ENCODE assay signal across 12 cellular contexts in genomic region chr19:15291089-15291488, GRCh38. TPM values are rescaled to one million over a fixed set of nuclear protein-coding genes. Genes with fewer than 3 reads are reported as not detected.
A peak's percentile ranks its signal among the peaks of the same experiment; 100 is the strongest.
DNase-seq lines count a peak whose midpoint lies in the region; ATAC-seq, FAIRE-seq and TF ChIP-seq lines count a peak whose summit lies in the region.
"Had no signal": no experiment of that assay in that cellular context is flagged by ENCODE, and none has a peak within 500 bp of the region (broad histone marks: within the 10 kb centered on the region; RNA-seq: fewer than 3 reads in every experiment).

No MANE protein-coding gene starts in this region.

- H3K27ac Mint-ChIP-seq in CD8-positive, alpha-beta T cell: no peak overlapping the region
- peak overlapping the region; percentile 77 for H3K27ac Mint-ChIP-seq in astrocyte (ENCODE audit: unreplicated experiment)
- H3K27ac Mint-ChIP-seq: activated CD8-positive, alpha-beta memory T cell treated with anti-CD3 and anti-CD28 coated beads, Interleukin-2, amount 10 ng/mL, durations not matched to agents 7 days and 5 days had no signal

- TF ChIP-seq CTCF in CD8-positive, alpha-beta T cell (IDR thresholded peaks at IDR 0.05): no peak
- TF ChIP-seq CTCF in astrocyte (IDR thresholded peaks at IDR 0.05; ENCODE audit: insufficient read depth, low read depth, low read length): no peak
- TF ChIP-seq CTCF in neutrophil (IDR thresholded peaks at IDR 0.05): no peak
- no peak for TF ChIP-seq CTCF in heart left ventricle (IDR thresholded peaks at IDR 0.05)

- peaks cover 6% of the 10 kb centered on the region for H3K36me3 Mint-ChIP-seq in CD8-positive, alpha-beta T cell
- H3K36me3 Mint-ChIP-seq in astrocyte (ENCODE audit: low read depth, unreplicated experiment): peaks cover 9% of the 10 kb centered on the region

- no peak overlapping the region for H3K27ac ChIP-seq in CD8-positive, alpha-beta T cell (ENCODE audit: low read depth, low read length)
- H3K27ac ChIP-seq in astrocyte (ENCODE audit: low read depth, low read length) (peak overlapping the region; percentile 30), neutrophil (peak overlapping the region; percentile 14), heart left ventricle (no peak overlapping the region)

- no peaks in the 10 kb centered on the region for H3K9me3 ChIP-seq in CD8-positive, alpha-beta T cell (ENCODE audit: low read length)
- H3K9me3 ChIP-seq in astrocyte (ENCODE audit: insufficient read depth, low read depth, low read length): no peaks in the 10 kb centered on the region
- H3K9me3 ChIP-seq in neutrophil: no peaks in the 10 kb centered on the region
- H3K9me3 ChIP-seq in heart left ventricle: no peaks in the 10 kb centered on the region

- no peaks in the 10 kb centered on the region for H3K36me3 ChIP-seq in CD8-positive, alpha-beta T cell (ENCODE audit: insufficient read depth, low read length)
- no peaks in the 10 kb centered on the region for H3K36me3 ChIP-seq in astrocyte (ENCODE audit: insufficient read depth, low read length)
- peaks cover 5% of the 10 kb centered on the region for H3K36me3 ChIP-seq in neutrophil
- H3K36me3 ChIP-seq in heart left ventricle: peaks cover 0 to 1% (median 0%) of the 10 kb centered on the region in 9 donors

- peaks cover 93% of the 10 kb centered on the region for H3K4me1 Mint-ChIP-seq in CD8-positive, alpha-beta T cell (ENCODE audit: low read depth)
- H3K4me1 Mint-ChIP-seq in astrocyte (ENCODE audit: low read depth, unreplicated experiment): peaks cover 73% of the 10 kb centered on the region

- ATAC-seq in CD8-positive, alpha-beta T cell: no peak
- no peak for ATAC-seq in heart left ventricle
- ATAC-seq: activated CD8-positive, alpha-beta memory T cell treated with anti-CD3 and anti-CD28 coated beads, Interleukin-2, amount 10 ng/mL, durations not matched to agents 7 days and 5 days had no signal

- H3K4me3 Mint-ChIP-seq in CD8-positive, alpha-beta T cell: peak overlapping the region; percentile 19
- peak overlapping the region; percentile 72 for H3K4me3 Mint-ChIP-seq in astrocyte (ENCODE audit: unreplicated experiment)
- H3K4me3 Mint-ChIP-seq: activated CD8-positive, alpha-beta memory T cell treated with anti-CD3 and anti-CD28 coated beads, Interleukin-2, amount 10 ng/mL, durations not matched to agents 7 days and 5 days had no signal

- H3K9me3 Mint-ChIP-seq in CD8-positive, alpha-beta T cell: no peaks in the 10 kb centered on the region
- no peaks in the 10 kb centered on the region for H3K9me3 Mint-ChIP-seq in astrocyte (ENCODE audit: unreplicated experiment)

- H3K4me2 ChIP-seq in astrocyte (ENCODE audit: low read length): peak overlapping the region; percentile 25

- 56 to 86% (median 70%) methylated on average over 1 of the region's 1 CpG for WGBS in heart left ventricle, 4 donors

- no peak for DNase-seq in CD8-positive, alpha-beta T cell
- DNase-seq in HT1080 (ENCODE audit: low read depth) (peak; percentile 42), astrocyte (ENCODE audit: low read depth) (peak; percentile 73), NCI-H2081 (lab: John Stamatoyannopoulos, UW) (no peak), heart left ventricle (no peak), NCI-H774 (lab: John Stamatoyannopoulos, UW) (no peak)
- DNase-seq: activated CD8-positive, alpha-beta memory T cell treated with anti-CD3 and anti-CD28 coated beads, Interleukin-2, amount 10 ng/mL, durations not matched to agents 7 days and 5 days; DMS153; Kasumi-1; substantia nigra had no signal

- H3K9ac ChIP-seq in astrocyte (ENCODE audit: low read length): no peak overlapping the region

- TF ChIP-seq POLR2A in heart left ventricle (IDR thresholded peaks at IDR 0.05): no peak

- CTCF ChIA-PET in CD8-positive, alpha-beta T cell (lab: Charles Lee): no interaction called here

- no peak overlapping the region for H3K4me3 ChIP-seq in CD8-positive, alpha-beta T cell (ENCODE audit: low read depth, low read length)
- H3K4me3 ChIP-seq in astrocyte (ENCODE audit: insufficient read depth, low read depth, low read length): no peak overlapping the region
- no peak overlapping the region for H3K4me3 ChIP-seq in neutrophil (ENCODE audit: low read depth in 1 of 2, low read length in 1 of 2)
- no peak overlapping the region for H3K4me3 ChIP-seq in heart left ventricle

- POLR2A ChIA-PET in CD8-positive, alpha-beta T cell (lab: Charles Lee): interaction anchor here (1.5 to 1.6 kb wide), 2 partner anchors 12 to 18 kb away, joined by 4 read pairs; no protein-coding TSS in a partner anchor

- intact Hi-C loops in CD8-positive, alpha-beta T cell (cut with DNase I, micrococcal nuclease): no loop called here
- intact Hi-C loops in heart left ventricle (cut with DNase I): loop anchor here in 2 of 10 donors (5.0 kb wide), 1 partner anchor 36 kb away; no protein-coding TSS in a partner anchor

- H4K20me1 ChIP-seq in astrocyte (ENCODE audit: insufficient read depth, low read length): peaks cover 96% of the 10 kb centered on the region

- H3K27me3 ChIP-seq in CD8-positive, alpha-beta T cell (ENCODE audit: insufficient read depth, low read length): no peaks in the 10 kb centered on the region
- H3K27me3 ChIP-seq in astrocyte (ENCODE audit: insufficient read depth, low read length) (no peaks in the 10 kb centered on the region), neutrophil (no peaks in the 10 kb centered on the region), heart left ventricle (no peaks in the 10 kb centered on the region)

- no peak overlapping the region for H2AFZ ChIP-seq in astrocyte (ENCODE audit: low read depth, low read length)

- H3K27me3 Mint-ChIP-seq in CD8-positive, alpha-beta T cell (ENCODE audit: low read depth): no peaks in the 10 kb centered on the region
- no peaks in the 10 kb centered on the region for H3K27me3 Mint-ChIP-seq in astrocyte (ENCODE audit: low read depth, unreplicated experiment)
- H3K27me3 Mint-ChIP-seq: activated CD8-positive, alpha-beta memory T cell treated with anti-CD3 and anti-CD28 coated beads, Interleukin-2, amount 10 ng/mL, durations not matched to agents 7 days and 5 days had no signal

- H3K4me1 ChIP-seq in CD8-positive, alpha-beta T cell (ENCODE audit: insufficient read depth, low read length): peaks cover 92% of the 10 kb centered on the region
- H3K4me1 ChIP-seq in astrocyte (ENCODE audit: insufficient read depth, low read length) (peaks cover 26% of the 10 kb centered on the region), neutrophil (ENCODE audit: control insufficient read depth in 1 of 2, insufficient read depth in 1 of 2, low read depth in 1 of 2, low read length in 1 of 2) (peaks cover 34 to 35% of the 10 kb centered on the region in 2 experiments), heart left ventricle (peaks cover 48 to 100% (median 100%) of the 10 kb centered on the region in 12 donors)

- no peak for FAIRE-seq in astrocyte (lab: Jason Lieb, UNC)
- FAIRE-seq: endometrium had no signal

- H3K79me2 ChIP-seq in astrocyte (ENCODE audit: insufficient read depth, low read length): peaks cover 98% of the 10 kb centered on the region

RNA-seq across cellular contexts. Expression of gene BRD4, which starts 41.2 kb away (rescaled TPM):
- total RNA-seq in CD8-positive, alpha-beta T cell: 100 to 1,000 TPM; 123 to 128 TPM
- 25.2 and 31.7 TPM in 2 replicates for total RNA-seq in HT1080 (2014; rRNA removed; shearing (Covaris generic))
- 33.0 and 36.8 TPM in 2 replicates for polyA plus RNA-seq in HT1080 (2015; cell fraction: cytosol; rRNA removed)
- 30.5 and 31.7 TPM in 2 replicates for polyA plus RNA-seq in HT1080 (2015; cell fraction: nucleus; rRNA removed)
- total RNA-seq in astrocyte: 116 and 128 TPM in 2 replicates
- 10 to 100 TPM; 31.4 to 78.9 (median 61.8) TPM for total RNA-seq in heart left ventricle
- polyA plus RNA-seq in heart left ventricle: 10 to 100 TPM; 31.1 to 76.9 TPM

RNA-seq across cellular contexts. Expression of gene EPHX3, which starts 58.8 kb away (rescaled TPM):
- under 1 TPM; 0.19 to 0.62 TPM for total RNA-seq in CD8-positive, alpha-beta T cell
- not detected in 2 replicates for total RNA-seq in HT1080 (2014; rRNA removed; shearing (Covaris generic))
- 0.03 and 0.20 TPM in 2 replicates for polyA plus RNA-seq in HT1080 (2015; cell fraction: cytosol; rRNA removed)
- polyA plus RNA-seq in HT1080 (2015; cell fraction: nucleus; rRNA removed): 0.87 TPM in 1 of 2 replicates, not detected in the other
- total RNA-seq in astrocyte (0.54 and 0.87 TPM in 2 replicates), heart left ventricle (1 to 10 TPM in 1 of 9 donors, under 1 TPM in 5, not detected in 3; 0.12 to 1.3 (median 0.14) TPM)
- under 1 TPM; 0.11 to 0.21 TPM for polyA plus RNA-seq in heart left ventricle

Comparison
In these comparisons a context has a peak if more than half of its experiments do, and no peak if none do; other contexts are left out.
1. DNase-seq: peak in HT1080 (single experiment) and astrocyte (single experiment); none in CD8-positive, alpha-beta T cell (0 of 7), NCI-H2081 (0 of 2), heart left ventricle (0 of 5) and NCI-H774 (single experiment).
2. H3K27ac ChIP-seq: peak in astrocyte (single experiment) and neutrophil (single experiment); none in CD8-positive, alpha-beta T cell (single experiment) and heart left ventricle (0 of 12).